In genomic region chr1:217917277-217917887, GRCh38 we compare ENCODE assay signal across 1 cellular context.
TF ChIP-seq lines count a peak whose summit lies in the region.

No MANE protein-coding gene starts in this region.

TF ChIP-seq in GM23338, 12 proteins besides CTCF, POLR2A, EP300 and RAD21 (continued from another document):
- TF ChIP-seq REST (IDR thresholded peaks at IDR 0.05; ENCODE audit: unreplicated experiment) (no peak), ZNF462 (CRISPR knock-in tag; IDR thresholded peaks at IDR 0.05) (no peak), EZH2 (IDR thresholded peaks at IDR 0.05; ENCODE audit: low read depth, unreplicated experiment) (no peak), ZNF114 (CRISPR knock-in tag; IDR thresholded peaks at IDR 0.05) (no peak)
TF ChIP-seq in GM23338: peak in this region for 0.
